ENCODE assay signal across 9 cellular contexts in the genomic region with DNA sequence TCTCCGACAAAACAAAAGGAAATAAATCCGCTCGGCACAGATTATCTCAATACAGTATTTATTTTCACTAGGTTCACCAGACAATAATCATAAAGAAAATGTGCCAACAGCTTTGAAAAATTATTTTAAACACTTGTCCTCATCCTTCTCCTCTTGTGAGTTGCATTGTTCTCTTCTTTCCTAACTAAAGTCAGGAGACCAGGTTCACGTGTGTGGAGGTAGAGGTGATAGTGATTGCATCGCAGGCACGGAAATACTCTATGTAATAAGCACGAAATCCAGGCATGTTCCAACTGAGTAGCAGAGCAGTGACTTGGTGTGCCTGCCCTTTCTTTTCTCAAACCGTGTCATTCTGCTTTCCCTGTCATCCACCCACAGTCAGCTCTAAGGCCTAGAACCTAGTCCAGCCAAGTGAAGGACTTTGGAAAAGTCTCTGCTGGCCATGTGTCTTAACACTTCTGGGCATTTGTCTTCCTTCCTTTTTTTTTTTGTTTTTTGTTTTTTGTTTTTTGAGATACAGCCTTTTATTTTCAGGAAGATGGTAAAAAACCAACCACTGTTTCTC. TPM values are rescaled to one million over a fixed set of nuclear protein-coding genes. Genes with fewer than 3 reads are reported as not detected.
DNase-seq lines count a peak whose midpoint lies in the region; ATAC-seq and TF ChIP-seq lines count a peak whose summit lies in the region.
"Had no signal": no experiment of that assay in that cellular context is flagged by ENCODE, and none has a peak within 500 bp of the region (broad histone marks: within the 10 kb centered on the region; RNA-seq: fewer than 3 reads in every experiment).

No MANE protein-coding gene starts in this region.

- peaks cover 25% of the 10 kb centered on the region for H3K79me2 ChIP-seq in parathyroid adenoma

- H3K9me3 ChIP-seq in MG63, result no peaks in the 10 kb centered on the region
- no peaks in the 10 kb centered on the region for H3K9me3 ChIP-seq in parathyroid adenoma (ENCODE audit: control insufficient read depth, low read length)
- H3K9me3 ChIP-seq: SJSA1 had no signal

- no peak overlapping the region for H3K9ac ChIP-seq in parathyroid adenoma

- H3K27ac ChIP-seq in dorsolateral prefrontal cortex, result peak overlapping the region in 23 of 59 donors; percentile 4 to 72 (median 42)
- H3K27ac ChIP-seq in parathyroid adenoma, result no peak overlapping the region
- H3K27ac ChIP-seq: epithelial cell of prostate, SJSA1 had no signal

- ATAC-seq in GM21786 (IDR thresholded peaks at IDR 0.05; ENCODE audit: unreplicated experiment), result no peak

- no peaks in the 10 kb centered on the region for H3K27me3 ChIP-seq in MG63
- peaks cover 0 to 8% (median 0%) of the 10 kb centered on the region in 45 donors for H3K27me3 ChIP-seq in dorsolateral prefrontal cortex
- no peaks in the 10 kb centered on the region for H3K27me3 ChIP-seq in parathyroid adenoma (ENCODE audit: control insufficient read depth, insufficient read depth, low read length)
- H3K27me3 ChIP-seq: SJSA1 had no signal

- TF ChIP-seq CTCF in dorsolateral prefrontal cortex (IDR thresholded peaks at IDR 0.05 in 54 of 56, conservative IDR thresholded peaks at IDR 0.05 in 2 of 56; ENCODE audit: low read depth in 1 of 56, partially characterized antibody in 56 of 56) (no peak), parathyroid adenoma (IDR thresholded peaks at IDR 0.05) (no peak)

- no peak overlapping the region for H3K4me2 ChIP-seq in parathyroid adenoma (ENCODE audit: low read length)

- intact Hi-C loops in dorsolateral prefrontal cortex (cut with DNase I), result loop anchor here in 1 of 2 donors (5.0 kb wide), 1 partner anchor 592 kb away; the partner anchor contains the start of gene CEP128

- DNase-seq in MG63, result no peak
- DNase-seq in dorsolateral prefrontal cortex, result no peak
- no peak for DNase-seq in dermis blood vessel endothelial cell
- DNase-seq in activated gamma-delta T cell (lab: John Stamatoyannopoulos, UW), result no peak

- H3K36me3 ChIP-seq in MG63 (no peaks in the 10 kb centered on the region), parathyroid adenoma (ENCODE audit: control insufficient read depth, insufficient read depth, low read length) (no peaks in the 10 kb centered on the region)

- peak overlapping the region; percentile 43; the same call in 1 of the 2 replicates for H3K4me3 ChIP-seq in GM08714 (ENCODE audit: low read length)
- H3K4me3 ChIP-seq in MG63, result peak overlapping the region; percentile 22
- H3K4me3 ChIP-seq in dorsolateral prefrontal cortex, result peak overlapping the region in 40 of 59 donors; percentile 10 to 100 (median 96)
- peak overlapping the region; percentile 76 for H3K4me3 ChIP-seq in parathyroid adenoma (ENCODE audit: low read depth, low read length)

- peak overlapping the region; percentile 73 for H2AFZ ChIP-seq in parathyroid adenoma

- H3K4me1 ChIP-seq in parathyroid adenoma, result peaks cover 9% of the 10 kb centered on the region

RNA-seq across cellular contexts. Expression of gene SEL1L, which starts 0.9 kb away (rescaled TPM):
- total RNA-seq in MG63 (2014; rRNA removed; shearing (Covaris generic); ENCODE audit: low replicate concordance), result 12.0 and 16.9 TPM in 2 replicates
- total RNA-seq in dorsolateral prefrontal cortex, result 100 to 1,000 TPM in 3 of 120 experiments, 10 to 100 TPM in 117; 43.9 to 104 (median 80.9) TPM
- 86.1 and 95.8 TPM in 2 replicates for total RNA-seq in dermis blood vessel endothelial cell

Comparison
In these comparisons a context has a peak if more than half of its experiments do, and no peak if none do; other contexts are left out.
1. H3K4me3 ChIP-seq: peak in every context shown above with its lines; median percentile 96 in dorsolateral prefrontal cortex; 76 in parathyroid adenoma; 43 in GM08714; 22 in MG63.